15 cellular contexts compared by ENCODE assay signal in the genomic region with DNA sequence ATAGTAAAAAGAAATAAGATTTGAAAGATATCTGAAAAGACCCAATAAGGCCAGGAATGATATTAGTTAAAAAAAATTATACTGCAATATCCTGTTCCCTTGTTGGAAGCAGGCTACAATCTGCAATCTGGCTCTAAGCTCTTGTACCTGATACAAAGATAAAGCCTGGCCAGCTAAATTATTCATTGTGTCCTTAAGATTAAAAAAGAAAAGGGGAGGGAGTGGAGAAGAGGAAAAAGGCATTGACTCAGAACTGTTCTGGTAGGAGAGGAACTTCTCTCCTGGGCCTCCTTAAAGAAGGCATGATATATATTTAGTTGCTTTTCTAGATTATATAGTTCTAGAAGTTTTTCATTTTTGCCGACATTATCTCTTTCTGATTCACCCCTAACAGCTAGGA. TPM values are rescaled to one million over a fixed set of nuclear protein-coding genes. Genes with fewer than 3 reads are reported as not detected.
DNase-seq lines count a peak whose midpoint lies in the region; ATAC-seq and TF ChIP-seq lines count a peak whose summit lies in the region.
"Had no signal": no experiment of that assay in that cellular context is flagged by ENCODE, and none has a peak within 500 bp of the region (broad histone marks: within the 10 kb centered on the region; RNA-seq: fewer than 3 reads in every experiment).

No MANE protein-coding gene starts in this region.

- H3K4me3 ChIP-seq in heart left ventricle (no peak overlapping the region), ascending aorta (no peak overlapping the region), SJCRH30 (no peak overlapping the region)

- H3K27ac ChIP-seq in heart left ventricle (peak overlapping the region in 9 of 12 donors; percentile 3 to 48 (median 33)), ascending aorta (peak overlapping the region; percentile 18 to 50), SJCRH30 (no peak overlapping the region)
- H3K27ac ChIP-seq: WERI-Rb-1 had no signal

- peak overlapping the region; percentile 50 to 92 (median 72) for H3K27ac Mint-ChIP-seq in naive B cell

- H3K4me1 Mint-ChIP-seq in naive B cell: peaks cover 49 to 79% (median 78%) of the 10 kb centered on the region in 3 donors

- H3K9me3 ChIP-seq in heart left ventricle: peaks cover 0 to under 1% (median 0%) of the 10 kb centered on the region in 12 donors
- peaks cover 0 to under 1% of the 10 kb centered on the region in 2 donors for H3K9me3 ChIP-seq in ascending aorta
- no peaks in the 10 kb centered on the region for H3K9me3 ChIP-seq in SJCRH30 (replicated peaks)

- H3K4me3 Mint-ChIP-seq in naive B cell: no peak overlapping the region

- H3K27me3 ChIP-seq in heart left ventricle (no peaks in the 10 kb centered on the region), ascending aorta (no peaks in the 10 kb centered on the region), SJCRH30 (no peaks in the 10 kb centered on the region)

- no peaks in the 10 kb centered on the region for H3K27me3 Mint-ChIP-seq in naive B cell

- DNase-seq in heart left ventricle (no peak), Right ventricle myocardium inferior (ENCODE audit: missing footprints) (no peak), ascending aorta (ENCODE audit: low spot score in 2 of 2) (no peak), naive B cell (no peak), SJCRH30 (no peak), NOMO-1 treated with dmso at 0.1 percent for 144 hours (lab: John Stamatoyannopoulos, UW; ENCODE audit: unreplicated experiment) (no peak)
- DNase-seq: caudate nucleus, erythroblast, NCI-H1436, NCI-H526 treated with DMSO at 0.1 percent for 48 hours, occipital lobe, WERI-Rb-1 had no signal

- intact Hi-C loops in heart left ventricle (cut with DNase I): loop anchor here in 1 of 10 donors (10.0 kb wide), 1 partner anchor 47 kb away; the partner anchor contains the start of gene IRF2
- intact Hi-C loops in Right ventricle myocardium inferior (cut with DNase I): no loop called here
- intact Hi-C loops in ascending aorta (cut with DNase I): no loop called here

- no peak for TF ChIP-seq CTCF in heart left ventricle (IDR thresholded peaks at IDR 0.05)
- no peak for TF ChIP-seq CTCF in ascending aorta (IDR thresholded peaks at IDR 0.05)

- H3K4me1 ChIP-seq in heart left ventricle (peaks cover 0 to 85% (median 54%) of the 10 kb centered on the region in 12 donors), ascending aorta (peaks cover 0 to 2% of the 10 kb centered on the region in 2 donors), SJCRH30 (no peaks in the 10 kb centered on the region)

- 45 to 62% (median 50%) methylated on average over 1 of the region's 1 CpG for WGBS in heart left ventricle, 4 donors

- peaks cover 17 to 42% of the 10 kb centered on the region in 2 donors for H3K36me3 Mint-ChIP-seq in naive B cell

- peaks cover 0 to 65% (median 38%) of the 10 kb centered on the region in 9 donors for H3K36me3 ChIP-seq in heart left ventricle
- peaks cover 11 to 44% of the 10 kb centered on the region in 2 donors for H3K36me3 ChIP-seq in ascending aorta
- no peaks in the 10 kb centered on the region; the same call in 1 of the 2 replicates for H3K36me3 ChIP-seq in SJCRH30

- peaks cover 0 to under 1% (median 0%) of the 10 kb centered on the region in 7 donors for H3K9me3 Mint-ChIP-seq in naive B cell

- TF ChIP-seq POLR2A in heart left ventricle (IDR thresholded peaks at IDR 0.05): no peak

- peak in 1 of 4 donors; percentile 18 for ATAC-seq in heart left ventricle
- ATAC-seq in Right ventricle myocardium inferior: no peak
- ATAC-seq in naive B cell (ENCODE audit: low read depth in 2 of 2): no peak
- no peak for ATAC-seq in HG02798 (IDR thresholded peaks at IDR 0.05; ENCODE audit: poor library complexity, unreplicated experiment)
- no peak for ATAC-seq in HG03095 (IDR thresholded peaks at IDR 0.05; ENCODE audit: unreplicated experiment)
- ATAC-seq: left lobe of liver had no signal

RNA-seq across cellular contexts. Expression of gene IRF2, which starts 46.7 kb away (rescaled TPM):
- total RNA-seq in heart left ventricle (10 to 100 TPM; 21.7 to 47.2 (median 28.7) TPM), Right ventricle myocardium inferior (34.0 TPM), ascending aorta (39.6 TPM)
- polyA plus RNA-seq in heart left ventricle (10 to 100 TPM; 11.5 to 12.0 TPM), naive B cell (ENCODE audit: low read depth in 6 of 6) (100 to 1,000 TPM; 119 to 174 (median 151) TPM)
- 6.1 and 6.5 TPM in 2 replicates for total RNA-seq in SJCRH30 (2014; rRNA removed; shearing (Covaris generic))
